18 cellular contexts compared by ENCODE assay signal in the genomic region with DNA sequence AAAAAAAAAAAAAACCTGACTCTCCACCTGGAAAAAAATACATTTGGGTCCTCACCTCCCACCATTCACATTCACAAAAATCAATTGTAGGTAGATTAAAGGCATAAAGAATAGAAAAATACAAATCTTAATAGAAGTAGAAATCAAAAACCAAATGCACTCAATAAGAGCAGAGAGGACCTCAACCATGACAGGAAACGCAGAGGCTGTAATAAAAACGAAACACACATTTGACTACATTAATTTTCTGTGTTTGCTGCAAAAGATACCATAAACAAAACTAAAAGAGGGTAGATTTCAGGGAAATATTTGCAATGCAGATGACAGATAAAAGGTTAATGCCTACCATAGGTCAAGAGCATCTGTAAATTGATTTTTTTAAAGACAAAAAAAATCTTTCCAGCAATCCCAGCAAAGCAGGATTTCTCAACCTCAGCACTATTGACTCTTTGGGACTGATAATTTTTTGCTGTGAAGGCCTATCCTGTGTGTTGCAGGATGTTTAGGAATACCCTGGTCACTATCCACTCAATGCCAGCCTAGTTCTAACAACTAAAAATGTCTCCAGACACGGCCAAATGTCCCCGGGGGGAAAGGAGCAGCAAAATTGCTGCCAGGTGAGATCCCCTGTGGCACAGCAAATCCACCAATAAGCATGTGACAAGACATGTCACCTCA. TPM values are rescaled to one million over a fixed set of nuclear protein-coding genes. Genes with fewer than 3 reads are reported as not detected.
"Had no signal": no experiment of that assay in that cellular context is flagged by ENCODE, and none has a peak within 500 bp of the region (broad histone marks: within the 10 kb centered on the region; RNA-seq: fewer than 3 reads in every experiment).

No MANE protein-coding gene starts in this region.

- ATAC-seq: gastrocnemius medialis, heart right ventricle, left lung, pancreas had no signal

- H3K27ac ChIP-seq: gastrocnemius medialis, heart right ventricle, left lung, neural progenitor cell, pancreas, thyroid gland, vagina, WERI-Rb-1 had no signal

- H2AFZ ChIP-seq: neural progenitor cell had no signal

- DNase-seq: activated CD4-positive, alpha-beta T cell treated with anti-CD3 and anti-CD28 coated beads, Interleukin-2, amount 10 ng/mL, durations not matched to agents 24 days and 14 days; activated naive CD4-positive, alpha-beta T cell treated with anti-CD3 and anti-CD28 coated beads for 36 hours; activated T-cell treated with anti-CD3 and anti-CD28 coated beads, Interleukin-2, amount 50 U/mL, for 48 hours; effector memory CD4-positive, alpha-beta T cell; gastrocnemius medialis; heart right ventricle; left lung; mesendoderm; pancreas; stimulated activated CD4-positive, alpha-beta T cell treated with anti-CD3 and anti-CD28 coated beads, Interleukin-15, amount 100 ng/mL, for 24 hours; stimulated activated CD4-positive, alpha-beta T cell treated with anti-CD3 and anti-CD28 coated beads, Interleukin-4, amount 100 ng/mL, for 24 hours; WERI-Rb-1 had no signal

- H3K9me3 ChIP-seq: gastrocnemius medialis, heart right ventricle, left lung, pancreas, thyroid gland, vagina had no signal

- H3K27me3 Mint-ChIP-seq: activated CD4-positive, alpha-beta T cell treated with anti-CD3 and anti-CD28 coated beads, Interleukin-2, amount 10 ng/mL, durations not matched to agents 24 days and 14 days; central memory CD8-positive, alpha-beta T cell had no signal

- H3K27me3 ChIP-seq: gastrocnemius medialis, heart right ventricle, left lung, neural progenitor cell, pancreas, thyroid gland, vagina had no signal

- H3K36me3 ChIP-seq: gastrocnemius medialis, neural progenitor cell, pancreas, thyroid gland, vagina, WERI-Rb-1 had no signal

- H3K4me3 ChIP-seq: gastrocnemius medialis, heart right ventricle, left lung, neural progenitor cell, pancreas, thyroid gland, vagina had no signal

- H3K36me3 Mint-ChIP-seq: brain, neural progenitor cell had no signal

- H3K4me1 ChIP-seq: gastrocnemius medialis, heart right ventricle, left lung, pancreas had no signal

- H3K4me2 ChIP-seq: neural progenitor cell had no signal

- H3K4me3 Mint-ChIP-seq: activated CD4-positive, alpha-beta T cell treated with anti-CD3 and anti-CD28 coated beads, Interleukin-2, amount 10 ng/mL, durations not matched to agents 24 days and 14 days; activated naive CD4-positive, alpha-beta T cell treated with anti-CD3 and anti-CD28 coated beads for 36 hours; brain; central memory CD8-positive, alpha-beta T cell; neural progenitor cell had no signal

- H3K27ac Mint-ChIP-seq: activated CD4-positive, alpha-beta T cell treated with anti-CD3 and anti-CD28 coated beads, Interleukin-2, amount 10 ng/mL, durations not matched to agents 24 days and 14 days; activated naive CD4-positive, alpha-beta T cell treated with anti-CD3 and anti-CD28 coated beads for 36 hours; neural progenitor cell had no signal

- H3K4me1 Mint-ChIP-seq: brain; central memory CD8-positive, alpha-beta T cell had no signal

- H3K9me3 Mint-ChIP-seq: activated CD4-positive, alpha-beta T cell treated with anti-CD3 and anti-CD28 coated beads, Interleukin-2, amount 10 ng/mL, durations not matched to agents 24 days and 14 days; activated naive CD4-positive, alpha-beta T cell treated with anti-CD3 and anti-CD28 coated beads for 36 hours; central memory CD8-positive, alpha-beta T cell; neural progenitor cell had no signal

- FAIRE-seq: islet of Langerhans, pancreas had no signal

RNA-seq across cellular contexts. Expression of a gene that starts 9.1 kb away (rescaled TPM):
- total RNA-seq: gastrocnemius medialis had no signal

RNA-seq across cellular contexts. Expression of a gene that starts 41.7 kb away (rescaled TPM):
- total RNA-seq: activated CD4-positive, alpha-beta T cell treated with anti-CD3 and anti-CD28 coated beads, Interleukin-2, amount 10 ng/mL, durations not matched to agents 24 days and 14 days; activated naive CD4-positive, alpha-beta T cell treated with anti-CD3 and anti-CD28 coated beads for 36 hours; gastrocnemius medialis; heart right ventricle; thyroid gland; vagina had no signal
